Comparison of ENCODE assay signal across 9 cellular contexts in the genomic region with DNA sequence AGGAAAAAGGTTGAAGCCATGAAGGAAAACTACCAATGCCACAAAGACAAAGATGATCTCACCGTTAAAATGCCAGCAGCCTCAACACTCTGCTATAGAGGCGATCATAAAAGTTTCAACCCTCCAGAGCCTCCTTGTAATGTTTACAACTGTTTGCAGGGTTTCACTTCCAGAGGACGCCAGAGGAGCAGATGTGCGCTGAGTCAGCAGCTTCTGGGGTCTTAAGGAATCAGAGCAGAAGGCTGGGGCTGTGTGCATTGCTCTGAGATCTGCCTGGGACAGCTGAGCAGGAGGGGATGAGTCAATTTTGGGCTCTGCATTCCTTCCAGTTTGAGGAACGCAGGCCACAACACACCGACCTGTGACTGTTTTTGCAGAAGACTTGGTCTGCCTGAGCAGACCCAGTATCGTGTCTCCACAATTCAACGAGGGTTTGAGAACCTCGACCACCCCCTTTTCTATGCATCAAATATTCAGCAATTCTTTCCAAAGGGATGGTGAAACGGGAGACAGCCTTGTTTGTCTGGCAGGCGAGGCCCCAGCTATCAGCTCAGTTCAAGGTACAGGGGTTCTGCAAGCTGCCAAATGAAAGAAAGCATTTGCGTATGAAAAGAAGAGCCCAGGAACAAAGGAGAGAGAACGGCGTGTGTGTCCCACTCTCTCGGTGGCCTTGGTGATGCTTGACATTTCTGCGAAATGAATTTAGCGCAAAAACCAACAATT.
A peak's percentile ranks its signal among the peaks of the same experiment; 100 is the strongest.
DNase-seq lines count a peak whose midpoint lies in the region; ATAC-seq lines count a peak whose summit lies in the region.
"Had no signal": no experiment of that assay in that cellular context is flagged by ENCODE, and none has a peak within 500 bp of the region (broad histone marks: within the 10 kb centered on the region; RNA-seq: fewer than 3 reads in every experiment).

No MANE protein-coding gene starts in this region.

- 38% methylated on average over 17 of the region's 17 CpGs for WGBS in right cardiac atrium
- 28 to 41% methylated on average over 17 of the region's 17 CpGs for WGBS in aorta, 2 donors

- no peaks in the 10 kb centered on the region for H3K27me3 ChIP-seq in right cardiac atrium (ENCODE audit: control insufficient read depth, insufficient read depth)
- no peaks in the 10 kb centered on the region for H3K27me3 ChIP-seq in aorta (ENCODE audit: control insufficient read depth in 1 of 2, insufficient read depth in 2 of 2, low read length in 1 of 2)

- no peak for DNase-seq in Right ventricle myocardium inferior (ENCODE audit: missing footprints)
- no peak for DNase-seq in right cardiac atrium
- DNase-seq in RPMI8226, result peak; percentile 92
- peak; percentile 49 for DNase-seq in iPS-NIHi11 (ENCODE audit: low spot score)
- peak in 1 of 2 donors; percentile 77 for DNase-seq in aorta
- no peak for DNase-seq in stimulated activated naive CD4-positive, alpha-beta T cell (lab: John Stamatoyannopoulos, UW)
- DNase-seq in kidney glomerular epithelial cell (lab: John Stamatoyannopoulos, UW), result no peak

- intact Hi-C loops in Right ventricle myocardium inferior (cut with DNase I) (no loop called here), right cardiac atrium (cut with DNase I) (no loop called here), aorta (cut with DNase I) (no loop called here)

- no peaks in the 10 kb centered on the region for H3K9me3 ChIP-seq in right cardiac atrium (ENCODE audit: control insufficient read depth, low read length)
- H3K9me3 ChIP-seq in aorta (ENCODE audit: control insufficient read depth, low read length), result no peaks in the 10 kb centered on the region

- H3K4me3 ChIP-seq in right cardiac atrium (ENCODE audit: low read length) (no peak overlapping the region), aorta (ENCODE audit: low read length in 2 of 2) (no peak overlapping the region)
- H3K4me3 ChIP-seq: lung had no signal

- peak; percentile 47 for ATAC-seq in Right ventricle myocardium inferior
- no peak for ATAC-seq in right cardiac atrium
- peak; percentile 13 for ATAC-seq in aorta (ENCODE audit: low FRiP score)
- ATAC-seq in GM18511 (IDR thresholded peaks at IDR 0.05; ENCODE audit: unreplicated experiment), result no peak

- H3K4me1 ChIP-seq in right cardiac atrium (ENCODE audit: control insufficient read depth, insufficient read depth, low read length) (no peaks in the 10 kb centered on the region), aorta (ENCODE audit: control insufficient read depth in 1 of 2, insufficient read depth in 2 of 2, low read length in 2 of 2) (peaks cover 0 to 2% of the 10 kb centered on the region in 2 donors)

- no peaks in the 10 kb centered on the region for H3K36me3 ChIP-seq in aorta (ENCODE audit: control insufficient read depth in 1 of 2, insufficient read depth in 2 of 2, low read length in 1 of 2)

- H3K27ac ChIP-seq in right cardiac atrium (ENCODE audit: low read length) (no peak overlapping the region), aorta (ENCODE audit: low read depth in 1 of 2, low read length in 2 of 2) (peak overlapping the region in 1 of 2 donors; percentile 21)

Comparison
In these comparisons a context has a peak if more than half of its experiments do, and no peak if none do; other contexts are left out.
1. ATAC-seq: peak in Right ventricle myocardium inferior (single experiment) and aorta (single experiment); none in right cardiac atrium (0 of 2) and GM18511 (single experiment).
2. DNase-seq: peak in RPMI8226 (single experiment) and iPS-NIHi11 (single experiment); none in Right ventricle myocardium inferior (single experiment), right cardiac atrium (0 of 3), stimulated activated naive CD4-positive, alpha-beta T cell (0 of 6) and kidney glomerular epithelial cell (single experiment).